1 cellular context compared by ENCODE assay signal in the genomic region with DNA sequence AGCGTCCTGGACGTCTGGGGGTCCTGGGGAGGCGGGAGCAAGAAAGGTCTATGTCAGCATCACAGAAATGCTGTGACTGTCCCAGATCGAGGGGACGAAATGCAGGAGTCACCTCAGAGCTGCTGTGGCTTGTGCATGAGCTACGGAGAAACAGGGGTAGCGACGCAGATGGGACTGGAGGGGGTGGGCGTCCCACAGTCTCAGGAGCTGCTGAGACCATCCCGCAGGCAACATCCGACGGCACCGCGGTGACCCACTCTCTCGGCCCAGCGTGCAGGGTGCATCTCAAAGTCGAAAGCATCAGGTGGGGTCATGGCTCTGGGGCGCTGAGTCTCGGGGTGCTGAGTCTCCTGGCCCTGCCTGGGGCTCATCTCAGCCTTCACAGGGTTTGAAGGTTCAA.
TF ChIP-seq lines count a peak whose summit lies in the region.

No MANE protein-coding gene starts in this region.

TF ChIP-seq in IMR-90, 13 proteins besides CTCF, POLR2A, EP300 and RAD21:
- no peak for TF ChIP-seq CEBPB (IDR thresholded peaks at IDR 0.05; ENCODE audit: low read depth, low read length)
- TF ChIP-seq RFX5 (IDR thresholded peaks at IDR 0.05; ENCODE audit: low read depth, low read length), result no peak
- TF ChIP-seq SMC3 (IDR thresholded peaks at IDR 0.05; ENCODE audit: low read depth, low read length), result no peak
- TF ChIP-seq USF2 (IDR thresholded peaks at IDR 0.05; ENCODE audit: low read depth, low read length), result no peak
- TF ChIP-seq RCOR1 (IDR thresholded peaks at IDR 0.05; ENCODE audit: insufficient replicate concordance, low read length), result no peak
- no peak for TF ChIP-seq MXI1 (IDR thresholded peaks at IDR 0.05; ENCODE audit: borderline replicate concordance, low read depth, low read length)
- TF ChIP-seq NFE2L2 (IDR thresholded peaks at IDR 0.05; ENCODE audit: low read depth, low read length), result no peak
- TF ChIP-seq BHLHE40 (IDR thresholded peaks at IDR 0.05; ENCODE audit: low read depth, low read length), result no peak
- TF ChIP-seq MAFK (IDR thresholded peaks at IDR 0.05; ENCODE audit: low read depth, low read length), result no peak
- TF ChIP-seq, protein P1, sequence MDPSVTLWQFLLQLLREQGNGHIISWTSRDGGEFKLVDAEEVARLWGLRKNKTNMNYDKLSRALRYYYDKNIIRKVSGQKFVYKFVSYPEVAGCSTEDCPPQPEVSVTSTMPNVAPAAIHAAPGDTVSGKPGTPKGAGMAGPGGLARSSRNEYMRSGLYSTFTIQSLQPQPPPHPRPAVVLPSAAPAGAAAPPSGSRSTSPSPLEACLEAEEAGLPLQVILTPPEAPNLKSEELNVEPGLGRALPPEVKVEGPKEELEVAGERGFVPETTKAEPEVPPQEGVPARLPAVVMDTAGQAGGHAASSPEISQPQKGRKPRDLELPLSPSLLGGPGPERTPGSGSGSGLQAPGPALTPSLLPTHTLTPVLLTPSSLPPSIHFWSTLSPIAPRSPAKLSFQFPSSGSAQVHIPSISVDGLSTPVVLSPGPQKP (IDR thresholded peaks at IDR 0.05; ENCODE audit: borderline replicate concordance, low read depth, low read length), result no peak
- no peak for TF ChIP-seq FOS (IDR thresholded peaks at IDR 0.05; ENCODE audit: low read depth, low read length)
- TF ChIP-seq CHD1 (IDR thresholded peaks at IDR 0.05; ENCODE audit: low read depth, low read length), result no peak
TF ChIP-seq in IMR-90: peak in this region for 0.
